8 cellular contexts compared by ENCODE assay signal in genomic region chr16:25126820-25127232, GRCh38. TPM values are rescaled to one million over a fixed set of nuclear protein-coding genes. Genes with fewer than 3 reads are reported as not detected.
DNase-seq lines count a peak whose midpoint lies in the region; ATAC-seq and TF ChIP-seq lines count a peak whose summit lies in the region.

No MANE protein-coding gene starts in this region.

- H3K79me1 ChIP-seq in H9 (ENCODE audit: insufficient read depth, low read depth, low read length, poor library complexity, severe bottlenecking): peaks cover 5% of the 10 kb centered on the region

- H3K27ac ChIP-seq in H9 (ENCODE audit: insufficient read length, low read depth, low read length) (no peak overlapping the region), SJSA1 (no peak overlapping the region)

- H2AK5ac ChIP-seq in H9 (ENCODE audit: insufficient read length, low read length): no peak overlapping the region

- no peak overlapping the region for H4K8ac ChIP-seq in H9 (replicated peaks; ENCODE audit: insufficient read length, low read depth, low read length)

- no peaks in the 10 kb centered on the region for H3K23me2 ChIP-seq in H9 (ENCODE audit: insufficient read length, low read depth, low read length, poor library complexity, severe bottlenecking)

- H2BK5ac ChIP-seq in H9 (ENCODE audit: insufficient read length, low read length): no peak overlapping the region

- H3K36me3 Mint-ChIP-seq in H9 (ENCODE audit: insufficient read depth in 1 of 3, low read depth in 3 of 3) (peaks cover 7 to 23% (median 23%) of the 10 kb centered on the region in 3 experiments; a peak in 6 of 7 replicates), memory B cell (peaks cover 13% of the 10 kb centered on the region), nephron progenitor cell (ENCODE audit: low read depth) (peaks cover 43% of the 10 kb centered on the region)

- H2BK15ac ChIP-seq in H9 (ENCODE audit: low read depth, low read length): no peak overlapping the region

- no peaks in the 10 kb centered on the region for H4K20me1 ChIP-seq in H9 (ENCODE audit: control insufficient read depth, insufficient read depth, insufficient read length)

- no peak overlapping the region for H3K23ac ChIP-seq in H9 (ENCODE audit: insufficient read length, low read depth, low read length)

- H2AFZ ChIP-seq in H9 (ENCODE audit: low read length): no peak overlapping the region

- peak; percentile 34 for DNase-seq in BJ (ENCODE audit: low read depth)
- DNase-seq in H9: no peak
- peak; percentile 58 to 62 for DNase-seq in SJSA1 (ENCODE audit: low read depth in 1 of 2, low spot score in 2 of 2)
- peak; percentile 84 to 89 for DNase-seq in cardiac fibroblast (ENCODE audit: low read depth in 2 of 2)
- no peak for DNase-seq in memory B cell (ENCODE audit: low spot score in 2 of 2)
- no peak for DNase-seq in nephron progenitor cell
- no peak for DNase-seq in GM20000 (ENCODE audit: low spot score)
- DNase-seq in cerebellar nuclear complex (lab: John Stamatoyannopoulos, UW): no peak

- no peak overlapping the region for H3K56ac ChIP-seq in H9 (ENCODE audit: insufficient read length, low read depth, low read length)

- H3K4me3 ChIP-seq in BJ (ENCODE audit: low read depth, low read length) (no peak overlapping the region), SJSA1 (no peak overlapping the region), cardiac fibroblast (replicated peaks in 1 of 2; ENCODE audit: low read depth in 2 of 2, low read length in 2 of 2) (no peak overlapping the region)

- H3K27ac Mint-ChIP-seq in H9: no peak overlapping the region
- H3K27ac Mint-ChIP-seq in memory B cell: peak overlapping the region; percentile 29
- no peak overlapping the region for H3K27ac Mint-ChIP-seq in nephron progenitor cell

- H3K18ac ChIP-seq in H9 (ENCODE audit: insufficient read length, low read depth, low read length): no peak overlapping the region

- no peaks in the 10 kb centered on the region for H3K9me3 ChIP-seq in H9 (ENCODE audit: control insufficient read depth, low read depth, low read length)
- H3K9me3 ChIP-seq in SJSA1 (replicated peaks): no peaks in the 10 kb centered on the region

- WGBS in H9 (ENCODE audit: extremely low coverage, insufficient read length, low lambda C conversion rate): no CpG with 5 or more reads among the region's 4 CpGs

- H3K27me3 ChIP-seq in BJ (ENCODE audit: control insufficient read depth, insufficient read depth, low read length) (no peaks in the 10 kb centered on the region), H9 (ENCODE audit: insufficient read depth, low read length) (no peaks in the 10 kb centered on the region), SJSA1 (replicated peaks) (no peaks in the 10 kb centered on the region)

- H3K4ac ChIP-seq in H9 (ENCODE audit: low read depth, low read length): no peak overlapping the region

- H3K4me2 ChIP-seq in H9 (ENCODE audit: insufficient read depth, insufficient read length, low read length): no peak overlapping the region

- H3K79me2 ChIP-seq in H9 (ENCODE audit: insufficient read depth, low read length): peaks cover 2% of the 10 kb centered on the region; the same call in 1 of the 2 replicates

- TF ChIP-seq CTCF in BJ (IDR thresholded peaks at IDR 0.05; ENCODE audit: insufficient read depth, low read depth, low read length) (peak; percentile 77), H9 (conservative IDR thresholded peaks at IDR 0.05) (peak; percentile 55), cardiac fibroblast (IDR thresholded peaks at IDR 0.05; ENCODE audit: low read depth, low read length) (peak; percentile 74), nephron progenitor cell (IDR thresholded peaks at IDR 0.05) (no peak), GM20000 (IDR thresholded peaks at IDR 0.05; ENCODE audit: extremely low read depth, missing control alignments) (no peak)

- H4K91ac ChIP-seq in H9 (ENCODE audit: insufficient read length, low read depth, low read length): no peak overlapping the region

- POLR2A ChIA-PET in BJ (lab: Charles Lee): no interaction called here

- H3K4me3 Mint-ChIP-seq in H9 (no peak overlapping the region), memory B cell (no peak overlapping the region), nephron progenitor cell (no peak overlapping the region)

- no peak for ATAC-seq in memory B cell (ENCODE audit: low read depth)

- H2BK12ac ChIP-seq in H9 (ENCODE audit: insufficient read length, low read depth, low read length): no peak overlapping the region

- H3K36me3 ChIP-seq in BJ (ENCODE audit: control insufficient read depth, insufficient read depth, low read length): peaks cover 3% of the 10 kb centered on the region
- H3K36me3 ChIP-seq in SJSA1: peaks cover 21% of the 10 kb centered on the region

- no peaks in the 10 kb centered on the region for H3K4me1 ChIP-seq in H9 (ENCODE audit: insufficient read depth, low read length)
- peaks cover 5% of the 10 kb centered on the region; the same call in 1 of the 2 replicates for H3K4me1 ChIP-seq in SJSA1 (replicated peaks)

- CTCF ChIA-PET in BJ (lab: Yijun Ruan, JAX): interaction anchor here (0.6 to 2.9 kb wide), 7 partner anchors 11 to 98 kb away, joined by 3 to 23 read pairs (median 4); no protein-coding TSS in a partner anchor

- H3T11ph ChIP-seq in H9 (ENCODE audit: low read length): no peak overlapping the region

- H3K27me3 Mint-ChIP-seq in H9 (ENCODE audit: low read depth): no peaks in the 10 kb centered on the region
- no peaks in the 10 kb centered on the region for H3K27me3 Mint-ChIP-seq in memory B cell
- H3K27me3 Mint-ChIP-seq in nephron progenitor cell (ENCODE audit: low read depth, poor library complexity): no peaks in the 10 kb centered on the region

- H3K9me3 Mint-ChIP-seq in H9 (no peaks in the 10 kb centered on the region), memory B cell (no peaks in the 10 kb centered on the region), nephron progenitor cell (no peaks in the 10 kb centered on the region)

- H3K14ac ChIP-seq in H9 (ENCODE audit: insufficient read depth, low read length): no peak overlapping the region

- no peak overlapping the region for H4K5ac ChIP-seq in H9 (ENCODE audit: insufficient read length, low read depth, low read length)

- H3K9ac ChIP-seq in H9 (ENCODE audit: extremely low read depth, insufficient read length, low read length): no peak overlapping the region

- no peak overlapping the region for H2BK120ac ChIP-seq in H9 (ENCODE audit: low read depth, low read length, poor library complexity, severe bottlenecking)

- peaks cover 0 to 3% of the 10 kb centered on the region in 2 experiments; a peak in 1 of 4 replicates for H3K4me1 Mint-ChIP-seq in H9
- H3K4me1 Mint-ChIP-seq in memory B cell: peaks cover 16% of the 10 kb centered on the region
- H3K4me1 Mint-ChIP-seq in nephron progenitor cell: peaks cover 8% of the 10 kb centered on the region

- no peak overlapping the region for H2BK20ac ChIP-seq in H9 (ENCODE audit: low read depth, low read length, poor library complexity, severe bottlenecking)

RNA-seq across cellular contexts. Expression of gene LCMT1, which starts 15.3 kb away (rescaled TPM):
- polyA plus RNA-seq in BJ (2011; rRNA removed): 32.2 and 39.6 TPM in 2 replicates
- polyA minus RNA-seq in BJ (2011; rRNA and poly(A)+ RNA removed): 25.0 and 34.3 TPM in 2 replicates
- total RNA-seq in H9 (2021): 80.6 and 81.2 TPM in 2 replicates
- total RNA-seq in SJSA1 (2014; rRNA removed; shearing (Covaris generic)): 36.3 and 54.3 TPM in 2 replicates

Comparison
In these comparisons a context has a peak if more than half of its experiments do, and no peak if none do; other contexts are left out.
1. DNase-seq: peak in BJ (single experiment), SJSA1 (2 of 2) and cardiac fibroblast (2 of 2); none in H9 (single experiment), memory B cell (0 of 2), nephron progenitor cell (single experiment), GM20000 (single experiment) and cerebellar nuclear complex (0 of 2).
2. CTCF ChIP-seq: peak in BJ (single experiment), H9 (single experiment) and cardiac fibroblast (single experiment); none in nephron progenitor cell (single experiment) and GM20000 (single experiment).